Comparison of ENCODE assay signal across 11 cellular contexts in genomic region chr2:227534714-227535113, GRCh38.
DNase-seq lines count a peak whose midpoint lies in the region; ATAC-seq and TF ChIP-seq lines count a peak whose summit lies in the region.
"Had no signal": no experiment of that assay in that cellular context is flagged by ENCODE, and none has a peak within 500 bp of the region (broad histone marks: within the 10 kb centered on the region; RNA-seq: fewer than 3 reads in every experiment).

No MANE protein-coding gene starts in this region.

- no peaks in the 10 kb centered on the region for H3K4me1 ChIP-seq in mucosa of descending colon (ENCODE audit: low read depth)
- H3K4me1 ChIP-seq: psoas muscle had no signal

- peak; percentile 82 for ATAC-seq in GM18499 (IDR thresholded peaks at IDR 0.05; ENCODE audit: insufficient read depth, unreplicated experiment)
- peak; percentile 83 for ATAC-seq in GM19452 (IDR thresholded peaks at IDR 0.05; ENCODE audit: unreplicated experiment)
- ATAC-seq in HG02852 (IDR thresholded peaks at IDR 0.05; ENCODE audit: unreplicated experiment), result peak; percentile 96
- ATAC-seq in HG03469 (IDR thresholded peaks at IDR 0.05; ENCODE audit: unreplicated experiment), result peak; percentile 78
- no peak for ATAC-seq in mucosa of descending colon
- ATAC-seq: psoas muscle had no signal

- DNase-seq in medulla oblongata (ENCODE audit: extremely low spot score) (no peak), coronary artery (ENCODE audit: low spot score) (no peak), mucosa of descending colon (no peak), ureter (ENCODE audit: low spot score) (no peak)
- DNase-seq: psoas muscle had no signal

- no peak for TF ChIP-seq CTCF in coronary artery (IDR thresholded peaks at IDR 0.05)
- no peak for TF ChIP-seq CTCF in mucosa of descending colon (IDR thresholded peaks at IDR 0.05)

- H3K9me3 ChIP-seq in mucosa of descending colon, result no peaks in the 10 kb centered on the region
- H3K9me3 ChIP-seq: psoas muscle had no signal

- H3K27ac ChIP-seq in coronary artery, result no peak overlapping the region
- H3K27ac ChIP-seq: KMS-11, psoas muscle had no signal

- H3K4me3 ChIP-seq in coronary artery (no peak overlapping the region), mucosa of descending colon (no peak overlapping the region)
- H3K4me3 ChIP-seq: HAP-1, psoas muscle had no signal

- H3K36me3 ChIP-seq in mucosa of descending colon (ENCODE audit: low read depth), result no peaks in the 10 kb centered on the region

- intact Hi-C loops in mucosa of descending colon (cut with DNase I, micrococcal nuclease), result no loop called here
